Comparison of ENCODE assay signal across 1 cellular context in genomic region chrX:125236955-125237354, GRCh38.
TF ChIP-seq lines count a peak whose summit lies in the region.

No MANE protein-coding gene starts in this region.

TF ChIP-seq in HepG2, 621 proteins besides CTCF, POLR2A, EP300 and RAD21 (continued from another document):
- TF ChIP-seq TIGD3 (CRISPR knock-in tag; IDR thresholded peaks at IDR 0.05; ENCODE audit: borderline replicate concordance) (no peak), ZNF513 (CRISPR knock-in tag; conservative IDR thresholded peaks at IDR 0.05) (no peak), ZNF589 (CRISPR knock-in tag; conservative IDR thresholded peaks at IDR 0.05) (no peak), ZNF180 (CRISPR knock-in tag; IDR thresholded peaks at IDR 0.05; ENCODE audit: borderline replicate concordance, low read depth) (no peak)
